10 cellular contexts compared by ENCODE assay signal in genomic region chr14:103361868-103362267, GRCh38. TPM values are rescaled to one million over a fixed set of nuclear protein-coding genes. Genes with fewer than 3 reads are reported as not detected.
DNase-seq lines count a peak whose midpoint lies in the region; ATAC-seq, FAIRE-seq and TF ChIP-seq lines count a peak whose summit lies in the region.
"Had no signal": no experiment of that assay in that cellular context is flagged by ENCODE, and none has a peak within 500 bp of the region (broad histone marks: within the 10 kb centered on the region; RNA-seq: fewer than 3 reads in every experiment).

No MANE protein-coding gene starts in this region.

- TF ChIP-seq CTCF in prostate gland (IDR thresholded peaks at IDR 0.05): no peak

- no peak overlapping the region for H3K4me3 ChIP-seq in prostate gland
- H3K4me3 ChIP-seq: BLaER1 treated with 17β-estradiol and CSF1 and Interleukin-3, amounts not matched to agents 10 nM and 100 nM had no signal

- H3K9me3 ChIP-seq in prostate gland: no peaks in the 10 kb centered on the region

- FAIRE-seq in frontal cortex (lab: Jason Lieb, UNC): no peak

- peaks cover 5% of the 10 kb centered on the region for H3K4me1 Mint-ChIP-seq in stimulated activated naive CD8-positive, alpha-beta T cell treated with anti-CD3 and anti-CD28 coated beads, Interleukin-15, amount 100 ng/mL, for 72 hours

- H3K36me3 ChIP-seq in prostate gland: no peaks in the 10 kb centered on the region

- no peaks in the 10 kb centered on the region for H3K27me3 ChIP-seq in prostate gland (replicated peaks; ENCODE audit: insufficient read depth)
- H3K27me3 ChIP-seq: BLaER1 treated with 17β-estradiol and CSF1 and Interleukin-3, amounts not matched to agents 10 nM and 100 nM had no signal

- no peak overlapping the region for H3K4me3 Mint-ChIP-seq in stimulated activated naive CD8-positive, alpha-beta T cell treated with anti-CD3 and anti-CD28 coated beads, Interleukin-15, amount 100 ng/mL, for 72 hours
- H3K4me3 Mint-ChIP-seq: natural killer cell treated with Interleukin-12 subunit alpha and Interleukin-12 subunit beta and Interleukin-15 and Interleukin-18, amount 100 ng/mL, for 72 hours had no signal

- H3K27me3 Mint-ChIP-seq in stimulated activated naive CD8-positive, alpha-beta T cell treated with anti-CD3 and anti-CD28 coated beads, Interleukin-15, amount 100 ng/mL, for 72 hours: peaks cover 9% of the 10 kb centered on the region

- H3K27ac ChIP-seq in prostate gland: no peak overlapping the region

- TF ChIP-seq POLR2A in prostate gland (IDR thresholded peaks at IDR 0.05): no peak

- H3K4me1 ChIP-seq in prostate gland (replicated peaks): no peaks in the 10 kb centered on the region

- H3K27ac Mint-ChIP-seq in stimulated activated naive CD8-positive, alpha-beta T cell treated with anti-CD3 and anti-CD28 coated beads, Interleukin-15, amount 100 ng/mL, for 72 hours: peak overlapping the region; percentile 95 to 98
- H3K27ac Mint-ChIP-seq: natural killer cell treated with Interleukin-12 subunit alpha and Interleukin-12 subunit beta and Interleukin-15 and Interleukin-18, amount 100 ng/mL, for 72 hours had no signal

- peak; percentile 37; the same call in 2 of the 3 replicates for ATAC-seq in SK-N-SH treated with all-trans-retinoic acid at 6 μM for 48 hours
- peak; percentile 59 for ATAC-seq in stimulated activated naive CD8-positive, alpha-beta T cell treated with anti-CD3 and anti-CD28 coated beads, Interleukin-15, amount 100 ng/mL, for 72 hours
- ATAC-seq in GM18909 (IDR thresholded peaks at IDR 0.05; ENCODE audit: poor library complexity, unreplicated experiment): no peak
- ATAC-seq: natural killer cell treated with Interleukin-12 subunit alpha and Interleukin-12 subunit beta and Interleukin-15 and Interleukin-18, amount 100 ng/mL, for 72 hours had no signal

- H3K9me3 Mint-ChIP-seq in stimulated activated naive CD8-positive, alpha-beta T cell treated with anti-CD3 and anti-CD28 coated beads, Interleukin-15, amount 100 ng/mL, for 72 hours: peaks cover 25 to 29% of the 10 kb centered on the region in 2 donors

- DNase-seq in activated CD4-positive, alpha-beta T cell treated with anti-CD3 and anti-CD28 coated beads for 48 hours: peak; percentile 40
- DNase-seq in activated CD4-positive, alpha-beta T cell treated with anti-CD3 and anti-CD28 coated beads, Interleukin-2, amount 50 U/mL, for 4 hours: no peak
- DNase-seq in fibroblast of peridontal ligament (ENCODE audit: extremely low read depth) (peak; percentile 98), frontal cortex (ENCODE audit: low spot score in 2 of 2) (no peak), prostate gland (ENCODE audit: low spot score) (no peak)
- DNase-seq in stimulated activated naive CD8-positive, alpha-beta T cell treated with anti-CD3 and anti-CD28 coated beads, Interleukin-15, amount 100 ng/mL, for 72 hours: peak in 1 of 2 donors; percentile 28

- WGBS in prostate gland: 83% methylated on average over 5 of the region's 5 CpGs

- intact Hi-C loops in prostate gland (cut with DNase I): no loop called here

TF ChIP-seq in SK-N-SH treated with all-trans-retinoic acid at 6 μM for 48 hours, 23 proteins besides CTCF, POLR2A, EP300 and RAD21:
- TF ChIP-seq ZC3H10 (CRISPR knock-in tag; IDR thresholded peaks at IDR 0.05) (no peak), ARNTL (CRISPR knock-in tag; IDR thresholded peaks at IDR 0.05; ENCODE audit: borderline replicate concordance, low read depth) (no peak), ZFP30 (CRISPR knock-in tag; IDR thresholded peaks at IDR 0.05) (no peak), CREB5 (CRISPR knock-in tag; IDR thresholded peaks at IDR 0.05; ENCODE audit: low read depth) (no peak), ZFP3 (CRISPR knock-in tag; IDR thresholded peaks at IDR 0.05) (no peak), TSHZ2 (CRISPR knock-in tag; IDR thresholded peaks at IDR 0.05) (no peak), ESRRG (CRISPR knock-in tag; IDR thresholded peaks at IDR 0.05) (no peak), TOX (CRISPR knock-in tag; IDR thresholded peaks at IDR 0.05; ENCODE audit: borderline replicate concordance) (no peak), ZNF70 (CRISPR knock-in tag; IDR thresholded peaks at IDR 0.05) (no peak), SNAI2 (CRISPR knock-in tag; IDR thresholded peaks at IDR 0.05) (no peak), PATZ1 (CRISPR knock-in tag; IDR thresholded peaks at IDR 0.05; ENCODE audit: borderline replicate concordance) (no peak), CSDC2 (CRISPR knock-in tag; IDR thresholded peaks at IDR 0.05) (no peak), TCF4 (CRISPR knock-in tag; IDR thresholded peaks at IDR 0.05; ENCODE audit: borderline replicate concordance) (no peak), BACH2 (CRISPR knock-in tag; IDR thresholded peaks at IDR 0.05; ENCODE audit: borderline replicate concordance) (no peak), RARB (CRISPR knock-in tag; IDR thresholded peaks at IDR 0.05) (no peak), ISL1 (CRISPR knock-in tag; IDR thresholded peaks at IDR 0.05) (no peak), OSR1 (CRISPR knock-in tag; IDR thresholded peaks at IDR 0.05) (no peak), ZNF8 (CRISPR knock-in tag; IDR thresholded peaks at IDR 0.05) (no peak), ZNF565 (CRISPR knock-in tag; conservative IDR thresholded peaks at IDR 0.05; ENCODE audit: low read depth) (no peak)

RNA-seq across cellular contexts. Expression of gene MARK3, which starts 23.3 kb away (rescaled TPM):
- total RNA-seq in frontal cortex (152 TPM), prostate gland (100 to 1,000 TPM in 1 of 2 donors, 10 to 100 TPM in 1; 51.5 to 115 TPM)

RNA-seq across cellular contexts. Expression of gene EIF5, which starts 27.8 kb away (rescaled TPM):
- total RNA-seq in frontal cortex: 129 TPM
- total RNA-seq in prostate gland: 100 to 1,000 TPM; 205 to 268 TPM

Comparison
In these comparisons a context has a peak if more than half of its experiments do, and no peak if none do; other contexts are left out.
1. DNase-seq: peak in activated CD4-positive, alpha-beta T cell treated with anti-CD3 and anti-CD28 coated beads for 48 hours (single experiment) and fibroblast of peridontal ligament (single experiment); none in activated CD4-positive, alpha-beta T cell treated with anti-CD3 and anti-CD28 coated beads, Interleukin-2, amount 50 U/mL, for 4 hours (0 of 2), frontal cortex (0 of 2) and prostate gland (single experiment).